20 cellular contexts compared by ENCODE assay signal in genomic region chr7:27345964-27346363, GRCh38.
"Had no signal": no experiment of that assay in that cellular context is flagged by ENCODE, and none has a peak within 500 bp of the region (broad histone marks: within the 10 kb centered on the region; RNA-seq: fewer than 3 reads in every experiment).

No MANE protein-coding gene starts in this region.

- H3K36me3 Mint-ChIP-seq: activated CD4-positive, alpha-beta memory T cell treated with anti-CD3 and anti-CD28 coated beads for 36 hours; activated naive CD4-positive, alpha-beta T cell treated with anti-CD3 and anti-CD28 coated beads, Interleukin-2, amount 50 U/mL, for 72 hours had no signal

- ATAC-seq: activated naive CD4-positive, alpha-beta T cell treated with anti-CD3 and anti-CD28 coated beads, Interleukin-2, amount 50 U/mL, for 72 hours; right cardiac atrium had no signal

- H3K9me3 Mint-ChIP-seq: activated CD4-positive, alpha-beta memory T cell treated with anti-CD3 and anti-CD28 coated beads for 36 hours; activated naive CD4-positive, alpha-beta T cell treated with anti-CD3 and anti-CD28 coated beads, Interleukin-2, amount 50 U/mL, for 72 hours; nephron had no signal

- H3K27ac Mint-ChIP-seq: activated CD4-positive, alpha-beta memory T cell treated with anti-CD3 and anti-CD28 coated beads for 36 hours; activated naive CD4-positive, alpha-beta T cell treated with anti-CD3 and anti-CD28 coated beads, Interleukin-2, amount 50 U/mL, for 72 hours; nephron had no signal

- H3K36me3 ChIP-seq: esophagus squamous epithelium had no signal

- H3K9me3 ChIP-seq: esophagus squamous epithelium had no signal

- H3K4me3 Mint-ChIP-seq: activated CD4-positive, alpha-beta memory T cell treated with anti-CD3 and anti-CD28 coated beads for 36 hours; nephron had no signal

- H3K27ac ChIP-seq: esophagus squamous epithelium had no signal

- DNase-seq: activated CD4-positive, alpha-beta memory T cell treated with anti-CD3 and anti-CD28 coated beads for 36 hours; activated CD4-positive, alpha-beta T cell treated with anti-CD3 and anti-CD28 coated beads for 1 hour; activated gamma-delta T cell; activated T-cell treated with anti-CD3 and anti-CD28 coated beads, Interleukin-2, amount 50 U/mL, for 48 hours; amniotic stem cell; central memory CD4-positive, alpha-beta T cell; cortex of kidney; effector CD4-positive, alpha-beta T cell; esophagus squamous epithelium; hypothalamus; kidney glomerular epithelial cell; nucleus accumbens; right cardiac atrium; stimulated activated CD4-positive, alpha-beta T cell treated with anti-CD3 and anti-CD28 coated beads, Interleukin-4, amount 100 ng/mL, for 4 hours; stimulated activated CD8-positive, alpha-beta memory T cell treated with anti-CD3 and anti-CD28 coated beads, Interleukin-4, amount 100 ng/mL, for 48 hours; stimulated activated naive CD4-positive, alpha-beta T cell treated with Interleukin-2 at 50 U/mL for 16 hours; T-helper 1 cell had no signal

- H3K4me3 ChIP-seq: esophagus squamous epithelium, skin epidermis had no signal
